In the genomic region with DNA sequence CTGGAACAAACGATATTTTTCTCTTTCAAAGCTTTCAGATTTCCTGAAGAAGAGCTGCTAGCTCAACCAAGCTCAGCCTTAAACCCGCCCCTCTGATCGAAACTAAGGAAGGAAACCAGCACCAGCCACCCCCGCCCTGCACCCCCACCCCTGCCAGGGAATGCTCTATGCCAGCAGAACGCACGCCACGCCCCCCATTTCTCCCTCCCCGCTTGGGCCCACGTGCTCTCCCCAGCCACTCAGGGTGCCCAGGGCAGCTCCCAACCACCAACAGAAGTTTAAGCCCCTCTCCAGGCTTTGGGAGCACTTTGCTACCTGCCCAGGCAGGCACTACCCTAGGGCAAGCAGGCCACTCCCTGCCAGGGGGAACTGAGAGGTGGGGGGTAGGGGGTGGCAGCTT, we compare ENCODE assay signal across 9 cellular contexts. TPM values are rescaled to one million over a fixed set of nuclear protein-coding genes. Genes with fewer than 3 reads are reported as not detected.
DNase-seq lines count a peak whose midpoint lies in the region; ATAC-seq, FAIRE-seq and TF ChIP-seq lines count a peak whose summit lies in the region.
"Had no signal": no experiment of that assay in that cellular context is flagged by ENCODE, and none has a peak within 500 bp of the region (broad histone marks: within the 10 kb centered on the region; RNA-seq: fewer than 3 reads in every experiment).

No MANE protein-coding gene starts in this region.

- no peak for FAIRE-seq in HTR-8/SVneo (lab: Jason Lieb, UNC)

- H3K36me3 ChIP-seq in BLaER1 treated with 17β-estradiol and CSF1 and Interleukin-3, amounts not matched to agents 10 nM and 100 nM: no peaks in the 10 kb centered on the region
- H3K36me3 ChIP-seq in colonic mucosa: no peaks in the 10 kb centered on the region

- DNase-seq in NCI-H510A (lab: John Stamatoyannopoulos, UW) (peak; percentile 38), colonic mucosa (peak; percentile 75), omental fat pad (ENCODE audit: low spot score) (no peak), D341Med (ENCODE audit: low spot score) (no peak), OCI-M1 (lab: John Stamatoyannopoulos, UW) (no peak), HTR-8/SVneo (ENCODE audit: insufficient read length, low spot score) (no peak)

- peak overlapping the region; percentile 71 to 98 (median 76) for H3K4me2 ChIP-seq in BLaER1 treated with 17β-estradiol and CSF1 and Interleukin-3, amounts not matched to agents 10 nM and 100 nM

- H3K9ac ChIP-seq in BLaER1 treated with 17β-estradiol and CSF1 and Interleukin-3, amounts not matched to agents 10 nM and 100 nM: peak overlapping the region in 7 of 11 experiments; percentile 17 to 57 (median 33); a peak in 7 of 22 replicates
- H3K9ac ChIP-seq in colonic mucosa (ENCODE audit: low read depth in 2 of 2, low read length in 2 of 2): peak overlapping the region; percentile 12 to 40

- peak overlapping the region in 4 of 11 experiments; percentile 46 to 63 (median 55); a peak in 6 of 22 replicates for H3K27ac ChIP-seq in BLaER1 treated with 17β-estradiol and CSF1 and Interleukin-3, amounts not matched to agents 10 nM and 100 nM
- no peak overlapping the region for H3K27ac ChIP-seq in colonic mucosa

- intact Hi-C loops in colonic mucosa (cut with DNase I): loop anchor here (5.0 to 10.0 kb wide), 2 partner anchors 193 to 285 kb away; no protein-coding TSS in a partner anchor

- H3K9me3 ChIP-seq in BLaER1 treated with 17β-estradiol and CSF1 and Interleukin-3, amounts not matched to agents 10 nM and 100 nM (replicated peaks in 1 of 11): no peaks in the 10 kb centered on the region
- H3K9me3 ChIP-seq in colonic mucosa: no peaks in the 10 kb centered on the region

- no peaks in the 10 kb centered on the region for H3K27me3 ChIP-seq in BLaER1 treated with 17β-estradiol and CSF1 and Interleukin-3, amounts not matched to agents 10 nM and 100 nM
- no peaks in the 10 kb centered on the region for H3K27me3 ChIP-seq in colonic mucosa

- ATAC-seq in omental fat pad (ENCODE audit: low FRiP score) (peak; percentile 35), GM21381 (IDR thresholded peaks at IDR 0.05; ENCODE audit: unreplicated experiment) (no peak)

- no peak overlapping the region; a peak in 1 of 20 replicates for H3K4me3 ChIP-seq in BLaER1 treated with 17β-estradiol and CSF1 and Interleukin-3, amounts not matched to agents 10 nM and 100 nM
- no peak overlapping the region for H3K4me3 ChIP-seq in colonic mucosa

- H3K4me1 ChIP-seq in BLaER1 treated with 17β-estradiol and CSF1 and Interleukin-3, amounts not matched to agents 10 nM and 100 nM: peaks cover 12 to 69% (median 37%) of the 10 kb centered on the region in 10 experiments
- H3K4me1 ChIP-seq in colonic mucosa: peaks cover 18% of the 10 kb centered on the region

- TF ChIP-seq CTCF in colonic mucosa (IDR thresholded peaks at IDR 0.05): no peak
- no peak for TF ChIP-seq CTCF in omental fat pad (IDR thresholded peaks at IDR 0.05)

- no peaks in the 10 kb centered on the region for H4K20me1 ChIP-seq in BLaER1 treated with 17β-estradiol and CSF1 and Interleukin-3, amounts not matched to agents 10 nM and 100 nM

RNA-seq across cellular contexts. Expression of a gene that starts 18.8 kb away (rescaled TPM):
- total RNA-seq in colonic mucosa: not detected
- total RNA-seq in omental fat pad: 1 to 10 TPM in 1 of 4 donors, not detected in 3; 1.9 TPM

RNA-seq across cellular contexts. Expression of a gene that starts 33.5 kb away (rescaled TPM):
- total RNA-seq in colonic mucosa: not detected
- total RNA-seq in omental fat pad: 1 to 10 TPM in 2 of 4 donors, under 1 TPM in 1, not detected in 1; 0.46 to 2.8 (median 1.7) TPM

RNA-seq across cellular contexts. Expression of a gene that starts 37.2 kb away (rescaled TPM):
- total RNA-seq in colonic mucosa (1,000 to 10,000 TPM; 4,207 to 4,597 TPM), omental fat pad (1,000 to 10,000 TPM in 1 of 4 donors, 100 to 1,000 TPM in 2, 10 to 100 TPM in 1; 92.8 to 1,088 (median 251) TPM)

RNA-seq across cellular contexts. Expression of a gene that starts 53.7 kb away (rescaled TPM):
- total RNA-seq in colonic mucosa: not detected
- not detected for total RNA-seq in omental fat pad
- total RNA-seq: RPMI7951 had no signal

Comparison
In these comparisons a context has a peak if more than half of its experiments do, and no peak if none do; other contexts are left out.
1. DNase-seq: peak in NCI-H510A (single experiment) and colonic mucosa (single experiment); none in omental fat pad (single experiment), D341Med (single experiment), OCI-M1 (single experiment) and HTR-8/SVneo (single experiment).